In the genomic region with DNA sequence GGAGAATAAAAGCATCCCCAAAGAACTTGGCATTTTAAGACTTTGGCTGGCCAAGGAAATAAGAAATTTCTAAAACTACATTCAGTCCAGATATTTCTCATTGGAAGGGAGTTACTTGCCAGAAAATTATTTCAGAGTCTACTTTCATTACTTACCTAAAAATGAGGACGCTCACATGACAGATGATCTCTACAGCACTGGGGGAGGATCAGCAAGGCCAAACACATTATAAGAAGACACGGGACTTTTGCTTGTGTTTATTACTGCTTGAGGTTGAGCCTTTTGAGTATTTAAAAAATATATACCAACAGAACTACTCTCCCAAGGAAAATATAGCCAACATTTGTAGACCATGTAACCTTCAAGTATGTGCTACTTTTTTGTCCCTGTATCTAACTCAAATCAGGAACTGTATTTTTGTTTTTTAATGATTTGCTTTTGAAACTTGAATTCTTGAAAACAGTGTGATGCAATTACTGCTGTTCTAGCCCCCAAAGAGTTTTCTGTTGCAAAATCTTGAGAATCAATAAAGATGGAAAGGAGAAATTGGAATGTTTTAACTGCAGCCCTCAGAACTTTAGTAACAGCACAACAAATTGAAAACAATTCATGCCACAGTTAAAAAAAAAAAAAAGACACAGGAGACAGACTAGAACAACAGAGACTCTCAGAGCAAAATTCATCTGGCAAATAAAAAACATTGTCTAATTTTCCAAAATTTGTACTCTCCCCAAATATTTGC, we compare ENCODE assay signal across 19 cellular contexts.
DNase-seq lines count a peak whose midpoint lies in the region; ATAC-seq, FAIRE-seq and TF ChIP-seq lines count a peak whose summit lies in the region.
"Had no signal": no experiment of that assay in that cellular context is flagged by ENCODE, and none has a peak within 500 bp of the region (broad histone marks: within the 10 kb centered on the region; RNA-seq: fewer than 3 reads in every experiment).

No MANE protein-coding gene starts in this region.

- H3K27ac ChIP-seq in GM23248 (no peak overlapping the region), GM12878 (ENCODE audit: control insufficient read depth, insufficient read depth) (no peak overlapping the region), gastroesophageal sphincter (peak overlapping the region in 2 of 4 donors; percentile 42 to 47), subcutaneous abdominal adipose tissue (ENCODE audit: low read depth, low read length) (peak overlapping the region; percentile 26)
- H3K27ac ChIP-seq: SJSA1 had no signal

- CTCF ChIA-PET in GM12878 (lab: Yijun Ruan, JAX) = no interaction called here

- in situ Hi-C loops in GM23248 (cut with MboI) = no loop called here
- in situ Hi-C loops in GM12878 (cut with MboI) = no loop called here

- TF ChIP-seq CTCF in GM12878 (IDR thresholded peaks at IDR 0.05 in 2 of 3, conservative IDR thresholded peaks at IDR 0.05 in 1 of 3; ENCODE audit: control insufficient read depth in 2 of 3, extremely low read depth in 1 of 3, insufficient read depth in 1 of 3, low read depth in 3 of 3, low read length in 3 of 3) = no peak
- no peak for TF ChIP-seq CTCF in gastroesophageal sphincter (IDR thresholded peaks at IDR 0.05)

- RAD21 ChIA-PET in GM12878 (lab: Charles Lee; ENCODE audit: unreplicated experiment) = no interaction called here

- no peaks in the 10 kb centered on the region for H3K4me1 ChIP-seq in GM23248 (ENCODE audit: insufficient read depth)
- no peaks in the 10 kb centered on the region for H3K4me1 ChIP-seq in GM12878 (ENCODE audit: control insufficient read depth, insufficient read depth, low read length)
- H3K4me1 ChIP-seq in gastroesophageal sphincter = peaks cover 0 to 14% (median 0%) of the 10 kb centered on the region in 3 donors
- peaks cover 0 to 21% (median 9%) of the 10 kb centered on the region in 5 donors for H3K4me1 ChIP-seq in subcutaneous abdominal adipose tissue (ENCODE audit: control insufficient read depth in 5 of 5, insufficient read depth in 5 of 5, low read length in 5 of 5)
- H3K4me1 ChIP-seq: BE2C, HAP-1, SJSA1 had no signal

- POLR2A ChIA-PET in GM12878 (lab: Charles Lee) = no interaction called here

- H4K20me1 ChIP-seq in GM23248 (ENCODE audit: insufficient read depth) (no peaks in the 10 kb centered on the region), GM12878 (ENCODE audit: control insufficient read depth, insufficient read depth) (no peaks in the 10 kb centered on the region)

- H3K4me3 ChIP-seq in GM23248 = no peak overlapping the region
- H3K4me3 ChIP-seq in GM12878 = no peak overlapping the region
- no peak overlapping the region for H3K4me3 ChIP-seq in gastroesophageal sphincter
- H3K4me3 ChIP-seq in subcutaneous abdominal adipose tissue (ENCODE audit: low read depth in 1 of 5, low read length in 5 of 5) = peak overlapping the region in 2 of 5 donors; percentile 33 to 34
- H3K4me3 ChIP-seq: HAP-1, SJSA1 had no signal

- peak; percentile 13 for FAIRE-seq in GM12878 (lab: Jason Lieb, UNC)

- H3K4me2 ChIP-seq in GM23248 (ENCODE audit: unreplicated experiment) = no peak overlapping the region
- H3K4me2 ChIP-seq in GM12878 (ENCODE audit: control insufficient read depth, insufficient read depth) = no peak overlapping the region

- no peak for TF ChIP-seq POLR2A in GM12878 (IDR thresholded peaks at IDR 0.05; ENCODE audit: low read depth, low read length)
- TF ChIP-seq POLR2A in gastroesophageal sphincter (IDR thresholded peaks at IDR 0.05) = no peak

- intact Hi-C loops in GM12878 (cut with micrococcal nuclease; ENCODE audit: unreplicated experiment) = no loop called here

- no peaks in the 10 kb centered on the region for H3K9me2 ChIP-seq in GM23248 (ENCODE audit: insufficient read depth)

- H3K9ac ChIP-seq in GM23248 (no peak overlapping the region), GM12878 (ENCODE audit: control insufficient read depth, insufficient read depth, low read length) (no peak overlapping the region), subcutaneous abdominal adipose tissue (ENCODE audit: low read length in 5 of 5) (no peak overlapping the region)

- H3K36me3 ChIP-seq in GM23248 (ENCODE audit: low read depth) (no peaks in the 10 kb centered on the region), GM12878 (ENCODE audit: control insufficient read depth in 2 of 2, insufficient read depth in 2 of 2, low read length in 1 of 2) (no peaks in the 10 kb centered on the region), gastroesophageal sphincter (peaks cover 0 to 56% of the 10 kb centered on the region in 2 donors), subcutaneous abdominal adipose tissue (ENCODE audit: control insufficient read depth in 5 of 5, insufficient read depth in 5 of 5, low read length in 5 of 5) (peaks cover 7 to 35% (median 11%) of the 10 kb centered on the region in 5 donors)
- H3K36me3 ChIP-seq: BE2C, HAP-1, SJSA1 had no signal

- TF ChIP-seq RAD21 in GM12878 (IDR thresholded peaks at IDR 0.05; ENCODE audit: insufficient read depth, low read depth, low read length) = no peak

- H3K27me3 ChIP-seq in GM23248 (replicated peaks; ENCODE audit: insufficient read depth) (no peaks in the 10 kb centered on the region), GM12878 (replicated peaks in 1 of 2; ENCODE audit: control insufficient read depth in 2 of 2, insufficient read depth in 2 of 2, low read length in 1 of 2) (no peaks in the 10 kb centered on the region), gastroesophageal sphincter (no peaks in the 10 kb centered on the region), subcutaneous abdominal adipose tissue (ENCODE audit: control insufficient read depth in 5 of 5, insufficient read depth in 4 of 5, low read length in 5 of 5) (no peaks in the 10 kb centered on the region)
- H3K27me3 ChIP-seq: BE2C, SJSA1 had no signal

- DNase-seq in GM23248 (no peak), GM12878 (ENCODE audit: low read depth, low spot score) (no peak), NCI-H1436 (lab: John Stamatoyannopoulos, UW) (no peak), germinal center (ENCODE audit: low spot score) (no peak)
- DNase-seq: BE2C, EL, GF-D8, NCI-H1105 treated with DMSO at 0.1 percent for 48 hours, NCI-H1694 treated with DMSO at 0.1 percent for 48 hours, NCI-H2081 treated with DMSO at 0.1 percent for 48 hours, NCI-H2171 treated with DMSO at 0.1 percent for 48 hours, NCI-H524 treated with DMSO at 0.1 percent for 48 hours, NCI-H82 had no signal

- TF ChIP-seq EP300 in GM12878 (IDR thresholded peaks at IDR 0.05; ENCODE audit: borderline replicate concordance in 1 of 2, control insufficient read depth in 1 of 2, low read depth in 2 of 2, low read length in 2 of 2) (no peak), gastroesophageal sphincter (IDR thresholded peaks at IDR 0.05) (no peak)

- no TSS peak for BruUV-seq in GM12878 (replicated peaks; lab: Mats Ljungman, UMichigan)

- H3K79me2 ChIP-seq in GM23248 (ENCODE audit: insufficient read depth) (no peaks in the 10 kb centered on the region), GM12878 (ENCODE audit: control insufficient read depth, insufficient read depth, low read length) (no peaks in the 10 kb centered on the region)

- WGBS in GM23248 (ENCODE audit: low coverage in 1 of 2, low lambda C conversion rate in 2 of 2, missing lambda C conversion rate in 2 of 2), 2 experiments = 21 to 27% methylated on average over 2 of the region's 2 CpGs
- 75% methylated on average over 2 of the region's 2 CpGs for WGBS in GM12878 (ENCODE audit: insufficient coverage, insufficient replicate concordance, low lambda C conversion rate, missing lambda C conversion rate)
- WGBS in gastroesophageal sphincter (ENCODE audit: low coverage in 1 of 2), 2 donors = 70 to 80% methylated on average over 2 of the region's 2 CpGs

- ATAC-seq in GM12878 = no peak
- peak; percentile 58 for ATAC-seq in gastroesophageal sphincter
- no peak for ATAC-seq in GM21717 (IDR thresholded peaks at IDR 0.05; ENCODE audit: unreplicated experiment)
- ATAC-seq: Panc1 had no signal

- 0 out of 2 replicates have a peak overlapping the region, but pooled peaks have one; percentile 22 for H2AFZ ChIP-seq in GM23248
- H2AFZ ChIP-seq in GM12878 (ENCODE audit: control insufficient read depth, low read depth, low read length) = no peak overlapping the region

- H3F3A ChIP-seq in GM23248 (ENCODE audit: insufficient read depth) = no peaks in the 10 kb centered on the region

- H3K9me3 ChIP-seq in GM23248 (ENCODE audit: low read depth) = no peaks in the 10 kb centered on the region
- no peaks in the 10 kb centered on the region; the same call in 2 of the 3 replicates for H3K9me3 ChIP-seq in GM12878 (replicated peaks; ENCODE audit: control insufficient read depth, insufficient read depth, low read length)
- H3K9me3 ChIP-seq in gastroesophageal sphincter = no peaks in the 10 kb centered on the region
- H3K9me3 ChIP-seq in subcutaneous abdominal adipose tissue (ENCODE audit: control insufficient read depth in 5 of 5, low read length in 5 of 5) = no peaks in the 10 kb centered on the region
- H3K9me3 ChIP-seq: BE2C, HAP-1, SJSA1 had no signal

- SMC1A ChIA-PET in GM12878 (lab: Charles Lee; ENCODE audit: uncharacterized antibody, unreplicated experiment) = no interaction called here

TF ChIP-seq in GM12878, 131 proteins besides CTCF, POLR2A, EP300 and RAD21 (continues in another document):
- TF ChIP-seq, protein P1, sequence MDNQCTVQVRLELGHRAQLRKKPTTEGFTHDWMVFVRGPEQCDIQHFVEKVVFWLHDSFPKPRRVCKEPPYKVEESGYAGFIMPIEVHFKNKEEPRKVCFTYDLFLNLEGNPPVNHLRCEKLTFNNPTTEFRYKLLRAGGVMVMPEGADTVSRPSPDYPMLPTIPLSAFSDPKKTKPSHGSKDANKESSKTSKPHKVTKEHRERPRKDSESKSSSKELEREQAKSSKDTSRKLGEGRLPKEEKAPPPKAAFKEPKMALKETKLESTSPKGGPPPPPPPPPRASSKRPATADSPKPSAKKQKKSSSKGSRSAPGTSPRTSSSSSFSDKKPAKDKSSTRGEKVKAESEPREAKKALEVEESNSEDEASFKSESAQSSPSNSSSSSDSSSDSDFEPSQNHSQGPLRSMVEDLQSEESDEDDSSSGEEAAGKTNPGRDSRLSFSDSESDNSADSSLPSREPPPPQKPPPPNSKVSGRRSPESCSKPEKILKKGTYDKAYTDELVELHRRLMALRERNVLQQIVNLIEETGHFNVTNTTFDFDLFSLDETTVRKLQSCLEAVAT (IDR thresholded peaks at IDR 0.05) = no peak
- TF ChIP-seq ASH2L (IDR thresholded peaks at IDR 0.05; ENCODE audit: borderline replicate concordance, low read depth) = no peak
- TF ChIP-seq POU2F2 (IDR thresholded peaks at IDR 0.05; ENCODE audit: borderline replicate concordance, low read depth, low read length) = no peak
- TF ChIP-seq, protein P2, sequence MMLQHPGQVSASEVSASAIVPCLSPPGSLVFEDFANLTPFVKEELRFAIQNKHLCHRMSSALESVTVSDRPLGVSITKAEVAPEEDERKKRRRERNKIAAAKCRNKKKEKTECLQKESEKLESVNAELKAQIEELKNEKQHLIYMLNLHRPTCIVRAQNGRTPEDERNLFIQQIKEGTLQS (IDR thresholded peaks at IDR 0.05; ENCODE audit: borderline replicate concordance, extremely low read depth, low read depth, low read length) = no peak
- no peak for TF ChIP-seq RUNX3 (IDR thresholded peaks at IDR 0.05; ENCODE audit: low read length)
- TF ChIP-seq DPF2 (IDR thresholded peaks at IDR 0.05) = no peak
- TF ChIP-seq FOS (IDR thresholded peaks at IDR 0.05; ENCODE audit: borderline replicate concordance, extremely low read depth, insufficient read length) = no peak
